1 cellular context compared by ENCODE assay signal in genomic region chr9:118829334-118829733, GRCh38.
TF ChIP-seq lines count a peak whose summit lies in the region.

No MANE protein-coding gene starts in this region.

TF ChIP-seq in SK-N-SH treated with all-trans-retinoic acid at 6 μM for 48 hours, 23 proteins besides CTCF, POLR2A, EP300 and RAD21 (continued from another document):
- TF ChIP-seq POU6F1 (CRISPR knock-in tag; IDR thresholded peaks at IDR 0.05; ENCODE audit: borderline replicate concordance, low read depth) (no peak), ESRRG (CRISPR knock-in tag; IDR thresholded peaks at IDR 0.05) (no peak), BACH2 (CRISPR knock-in tag; IDR thresholded peaks at IDR 0.05; ENCODE audit: borderline replicate concordance) (no peak)
TF ChIP-seq in SK-N-SH treated with all-trans-retinoic acid at 6 μM for 48 hours: peak in this region for 0.
